Comparison of ENCODE assay signal across 1 cellular context in the genomic region with DNA sequence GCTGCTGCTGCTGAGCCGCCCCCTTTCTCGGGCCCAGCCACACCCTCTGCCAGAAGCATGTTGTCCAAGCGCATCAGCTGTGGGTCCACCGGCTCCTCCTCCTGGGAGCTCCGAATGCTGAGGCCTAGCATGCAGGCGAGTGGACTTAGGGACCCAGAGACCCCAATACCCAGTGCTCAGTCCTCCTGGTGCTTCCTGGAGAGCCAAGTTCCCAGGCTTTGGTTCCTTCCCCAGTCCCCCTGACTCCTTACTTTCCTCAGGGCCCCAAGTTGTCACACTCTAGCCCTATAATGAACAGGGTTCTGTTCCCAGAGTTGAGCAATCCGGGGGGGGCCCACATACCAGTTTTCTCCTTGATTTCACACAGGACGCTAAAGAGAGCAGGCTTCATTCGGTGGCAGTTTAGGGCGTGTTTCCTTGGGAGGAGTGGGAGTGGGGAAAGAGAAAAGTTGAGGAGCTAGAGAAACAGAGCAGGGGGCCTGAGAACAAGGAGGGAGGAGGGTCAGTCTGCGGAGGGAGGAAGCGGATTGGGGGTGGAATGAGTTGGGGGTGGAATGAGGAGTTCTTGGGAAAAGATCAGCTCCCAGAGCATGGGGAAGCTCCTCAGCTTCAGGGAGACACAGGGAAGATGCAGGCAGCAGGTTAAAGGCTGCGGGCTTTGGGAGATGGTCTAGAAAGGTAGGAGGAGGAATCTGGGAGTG.
TF ChIP-seq lines count a peak whose summit lies in the region.

No MANE protein-coding gene starts in this region.

TF ChIP-seq in K562, 482 proteins besides CTCF, POLR2A, EP300 and RAD21 (continues in another document):
- no peak for TF ChIP-seq CEBPG (CRISPR knock-in tag; IDR thresholded peaks at IDR 0.05)
- TF ChIP-seq CEBPG (tag; conservative IDR thresholded peaks at IDR 0.05 in 1 of 2, IDR thresholded peaks at IDR 0.05 in 1 of 2): peak in 1 of 2 experiments; percentile 54; a peak in 1 of 4 replicates
- TF ChIP-seq SIN3A (IDR thresholded peaks at IDR 0.05; ENCODE audit: borderline replicate concordance in 2 of 2, control insufficient read depth in 1 of 2, low read depth in 2 of 2, low read length in 2 of 2): peak in 1 of 2 experiments; percentile 77; a peak in 1 of 4 replicates
- TF ChIP-seq CXXC5 (CRISPR knock-in tag; IDR thresholded peaks at IDR 0.05): 0 out of 2 replicates have a peak, but pooled peaks have one; percentile 20
- TF ChIP-seq ZBTB5 (IDR thresholded peaks at IDR 0.05): 0 out of 2 replicates have a peak, but pooled peaks have one; percentile 22
- peak; percentile 48 to 80; a peak in 3 of 4 replicates for TF ChIP-seq MNT (conservative IDR thresholded peaks at IDR 0.05)
- TF ChIP-seq, protein P1, sequence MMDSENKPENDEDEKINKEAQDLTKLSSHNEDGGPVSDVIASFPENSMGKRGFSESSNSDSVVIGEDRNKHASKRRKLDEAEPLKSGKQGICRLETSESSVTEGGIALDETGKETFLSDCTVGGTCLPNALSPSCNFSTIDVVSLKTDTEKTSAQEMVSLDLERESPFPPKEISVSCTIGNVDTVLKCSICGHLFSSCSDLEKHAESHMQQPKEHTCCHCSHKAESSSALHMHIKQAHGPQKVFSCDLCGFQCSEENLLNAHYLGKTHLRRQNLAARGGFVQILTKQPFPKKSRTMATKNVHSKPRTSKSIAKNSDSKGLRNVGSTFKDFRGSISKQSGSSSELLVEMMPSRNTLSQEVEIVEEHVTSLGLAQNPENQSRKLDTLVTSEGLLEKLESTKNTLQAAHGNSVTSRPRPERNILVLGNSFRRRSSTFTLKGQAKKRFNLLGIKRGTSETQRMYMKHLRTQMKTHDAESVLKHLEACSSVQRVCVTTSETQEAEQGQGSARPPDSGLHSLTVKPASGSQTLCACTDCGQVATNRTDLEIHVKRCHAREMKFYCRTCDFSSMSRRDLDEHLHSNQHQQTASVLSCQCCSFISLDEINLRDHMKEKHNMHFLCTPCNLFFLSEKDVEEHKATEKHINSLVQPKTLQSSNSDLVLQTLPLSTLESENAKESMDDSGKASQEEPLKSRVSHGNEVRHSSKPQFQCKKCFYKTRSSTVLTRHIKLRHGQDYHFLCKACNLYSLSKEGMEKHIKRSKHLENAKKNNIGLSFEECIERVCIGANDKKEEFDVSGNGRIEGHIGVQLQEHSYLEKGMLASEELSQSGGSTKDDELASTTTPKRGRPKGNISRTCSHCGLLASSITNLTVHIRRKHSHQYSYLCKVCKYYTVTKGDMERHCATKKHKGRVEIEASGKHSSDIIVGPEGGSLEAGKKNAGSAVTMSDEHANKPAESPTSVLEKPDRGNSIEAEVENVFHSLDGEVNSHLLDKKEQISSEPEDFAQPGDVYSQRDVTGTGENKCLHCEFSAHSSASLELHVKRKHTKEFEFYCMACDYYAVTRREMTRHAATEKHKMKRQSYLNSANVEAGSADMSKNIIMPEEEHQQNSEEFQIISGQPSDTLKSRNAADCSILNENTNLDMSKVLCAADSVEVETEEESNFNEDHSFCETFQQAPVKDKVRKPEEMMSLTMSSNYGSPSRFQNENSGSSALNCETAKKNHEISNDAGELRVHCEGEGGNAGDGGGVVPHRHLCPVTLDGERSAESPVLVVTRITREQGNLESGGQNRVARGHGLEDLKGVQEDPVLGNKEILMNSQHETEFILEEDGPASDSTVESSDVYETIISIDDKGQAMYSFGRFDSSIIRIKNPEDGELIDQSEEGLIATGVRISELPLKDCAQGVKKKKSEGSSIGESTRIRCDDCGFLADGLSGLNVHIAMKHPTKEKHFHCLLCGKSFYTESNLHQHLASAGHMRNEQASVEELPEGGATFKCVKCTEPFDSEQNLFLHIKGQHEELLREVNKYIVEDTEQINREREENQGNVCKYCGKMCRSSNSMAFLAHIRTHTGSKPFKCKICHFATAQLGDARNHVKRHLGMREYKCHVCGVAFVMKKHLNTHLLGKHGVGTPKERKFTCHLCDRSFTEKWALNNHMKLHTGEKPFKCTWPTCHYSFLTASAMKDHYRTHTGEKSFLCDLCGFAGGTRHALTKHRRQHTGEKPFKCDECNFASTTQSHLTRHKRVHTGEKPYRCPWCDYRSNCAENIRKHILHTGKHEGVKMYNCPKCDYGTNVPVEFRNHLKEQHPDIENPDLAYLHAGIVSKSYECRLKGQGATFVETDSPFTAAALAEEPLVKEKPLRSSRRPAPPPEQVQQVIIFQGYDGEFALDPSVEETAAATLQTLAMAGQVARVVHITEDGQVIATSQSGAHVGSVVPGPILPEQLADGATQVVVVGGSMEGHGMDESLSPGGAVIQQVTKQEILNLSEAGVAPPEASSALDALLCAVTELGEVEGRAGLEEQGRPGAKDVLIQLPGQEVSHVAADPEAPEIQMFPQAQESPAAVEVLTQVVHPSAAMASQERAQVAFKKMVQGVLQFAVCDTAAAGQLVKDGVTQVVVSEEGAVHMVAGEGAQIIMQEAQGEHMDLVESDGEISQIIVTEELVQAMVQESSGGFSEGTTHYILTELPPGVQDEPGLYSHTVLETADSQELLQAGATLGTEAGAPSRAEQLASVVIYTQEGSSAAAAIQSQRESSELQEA (IDR thresholded peaks at IDR 0.05; ENCODE audit: low read depth): peak; percentile 10; the same call in 1 of the 2 replicates
- no peak for TF ChIP-seq RFX5 (IDR thresholded peaks at IDR 0.05; ENCODE audit: low read depth, low read length)
- peak; percentile 9; the same call in 1 of the 2 replicates for TF ChIP-seq SMARCA4 (IDR thresholded peaks at IDR 0.05)
- TF ChIP-seq, protein P2, sequence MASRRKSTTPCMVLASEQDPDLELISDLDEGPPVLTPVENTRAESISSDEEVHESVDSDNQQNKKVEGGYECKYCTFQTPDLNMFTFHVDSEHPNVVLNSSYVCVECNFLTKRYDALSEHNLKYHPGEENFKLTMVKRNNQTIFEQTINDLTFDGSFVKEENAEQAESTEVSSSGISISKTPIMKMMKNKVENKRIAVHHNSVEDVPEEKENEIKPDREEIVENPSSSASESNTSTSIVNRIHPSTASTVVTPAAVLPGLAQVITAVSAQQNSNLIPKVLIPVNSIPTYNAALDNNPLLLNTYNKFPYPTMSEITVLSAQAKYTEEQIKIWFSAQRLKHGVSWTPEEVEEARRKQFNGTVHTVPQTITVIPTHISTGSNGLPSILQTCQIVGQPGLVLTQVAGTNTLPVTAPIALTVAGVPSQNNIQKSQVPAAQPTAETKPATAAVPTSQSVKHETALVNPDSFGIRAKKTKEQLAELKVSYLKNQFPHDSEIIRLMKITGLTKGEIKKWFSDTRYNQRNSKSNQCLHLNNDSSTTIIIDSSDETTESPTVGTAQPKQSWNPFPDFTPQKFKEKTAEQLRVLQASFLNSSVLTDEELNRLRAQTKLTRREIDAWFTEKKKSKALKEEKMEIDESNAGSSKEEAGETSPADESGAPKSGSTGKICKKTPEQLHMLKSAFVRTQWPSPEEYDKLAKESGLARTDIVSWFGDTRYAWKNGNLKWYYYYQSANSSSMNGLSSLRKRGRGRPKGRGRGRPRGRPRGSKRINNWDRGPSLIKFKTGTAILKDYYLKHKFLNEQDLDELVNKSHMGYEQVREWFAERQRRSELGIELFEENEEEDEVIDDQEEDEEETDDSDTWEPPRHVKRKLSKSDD (conservative IDR thresholded peaks at IDR 0.05; ENCODE audit: low read length): no peak
- peak in 1 of 2 experiments; percentile 3; a peak in 1 of 4 replicates for TF ChIP-seq MAZ (CRISPR knock-in tag; conservative IDR thresholded peaks at IDR 0.05 in 1 of 2, IDR thresholded peaks at IDR 0.05 in 1 of 2)
- TF ChIP-seq SOX6 (IDR thresholded peaks at IDR 0.05): no peak
- no peak for TF ChIP-seq TAL1 (IDR thresholded peaks at IDR 0.05)
- TF ChIP-seq SMARCE1 (IDR thresholded peaks at IDR 0.05): peak; percentile 22; the same call in 1 of the 2 replicates
- peak; percentile 29; the same call in 1 of the 2 replicates for TF ChIP-seq EGR1 (conservative IDR thresholded peaks at IDR 0.05)
- no peak for TF ChIP-seq SMC3 (conservative IDR thresholded peaks at IDR 0.05; ENCODE audit: insufficient read depth, low read depth, low read length)
- TF ChIP-seq SREBF1 (IDR thresholded peaks at IDR 0.05; ENCODE audit: borderline replicate concordance, low read depth, low read length): no peak
- TF ChIP-seq CEBPB (tag; IDR thresholded peaks at IDR 0.05): peak; percentile 91
- no peak for TF ChIP-seq MEF2D (tag; conservative IDR thresholded peaks at IDR 0.05; ENCODE audit: low read depth)
- TF ChIP-seq, protein P3, sequence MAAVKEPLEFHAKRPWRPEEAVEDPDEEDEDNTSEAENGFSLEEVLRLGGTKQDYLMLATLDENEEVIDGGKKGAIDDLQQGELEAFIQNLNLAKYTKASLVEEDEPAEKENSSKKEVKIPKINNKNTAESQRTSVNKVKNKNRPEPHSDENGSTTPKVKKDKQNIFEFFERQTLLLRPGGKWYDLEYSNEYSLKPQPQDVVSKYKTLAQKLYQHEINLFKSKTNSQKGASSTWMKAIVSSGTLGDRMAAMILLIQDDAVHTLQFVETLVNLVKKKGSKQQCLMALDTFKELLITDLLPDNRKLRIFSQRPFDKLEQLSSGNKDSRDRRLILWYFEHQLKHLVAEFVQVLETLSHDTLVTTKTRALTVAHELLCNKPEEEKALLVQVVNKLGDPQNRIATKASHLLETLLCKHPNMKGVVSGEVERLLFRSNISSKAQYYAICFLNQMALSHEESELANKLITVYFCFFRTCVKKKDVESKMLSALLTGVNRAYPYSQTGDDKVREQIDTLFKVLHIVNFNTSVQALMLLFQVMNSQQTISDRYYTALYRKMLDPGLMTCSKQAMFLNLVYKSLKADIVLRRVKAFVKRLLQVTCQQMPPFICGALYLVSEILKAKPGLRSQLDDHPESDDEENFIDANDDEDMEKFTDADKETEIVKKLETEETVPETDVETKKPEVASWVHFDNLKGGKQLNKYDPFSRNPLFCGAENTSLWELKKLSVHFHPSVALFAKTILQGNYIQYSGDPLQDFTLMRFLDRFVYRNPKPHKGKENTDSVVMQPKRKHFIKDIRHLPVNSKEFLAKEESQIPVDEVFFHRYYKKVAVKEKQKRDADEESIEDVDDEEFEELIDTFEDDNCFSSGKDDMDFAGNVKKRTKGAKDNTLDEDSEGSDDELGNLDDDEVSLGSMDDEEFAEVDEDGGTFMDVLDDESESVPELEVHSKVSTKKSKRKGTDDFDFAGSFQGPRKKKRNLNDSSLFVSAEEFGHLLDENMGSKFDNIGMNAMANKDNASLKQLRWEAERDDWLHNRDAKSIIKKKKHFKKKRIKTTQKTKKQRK (IDR thresholded peaks at IDR 0.05; ENCODE audit: borderline replicate concordance, low read depth, low read length): no peak
- TF ChIP-seq POLR2B (IDR thresholded peaks at IDR 0.05; ENCODE audit: low read depth, partially characterized antibody): peak; percentile 43
- no peak for TF ChIP-seq TBL1XR1 (IDR thresholded peaks at IDR 0.05; ENCODE audit: low read length in 2 of 2)
- TF ChIP-seq SUPT5H (IDR thresholded peaks at IDR 0.05): peak; percentile 24; the same call in 1 of the 2 replicates
- TF ChIP-seq, protein P4, sequence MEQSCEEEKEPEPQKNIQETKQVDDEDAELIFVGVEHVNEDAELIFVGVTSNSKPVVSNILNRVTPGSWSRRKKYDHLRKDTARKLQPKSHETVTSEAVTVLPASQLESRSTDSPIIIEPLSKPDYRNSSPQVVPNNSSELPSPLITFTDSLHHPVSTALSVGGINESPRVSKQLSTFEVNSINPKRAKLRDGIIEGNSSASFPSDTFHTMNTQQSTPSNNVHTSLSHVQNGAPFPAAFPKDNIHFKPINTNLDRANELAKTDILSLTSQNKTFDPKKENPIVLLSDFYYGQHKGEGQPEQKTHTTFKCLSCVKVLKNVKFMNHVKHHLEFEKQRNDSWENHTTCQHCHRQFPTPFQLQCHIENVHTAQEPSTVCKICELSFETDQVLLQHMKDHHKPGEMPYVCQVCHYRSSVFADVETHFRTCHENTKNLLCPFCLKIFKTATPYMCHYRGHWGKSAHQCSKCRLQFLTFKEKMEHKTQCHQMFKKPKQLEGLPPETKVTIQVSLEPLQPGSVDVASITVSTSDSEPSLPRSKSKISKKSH (CRISPR knock-in tag; IDR thresholded peaks at IDR 0.05): no peak
- TF ChIP-seq NKRF (IDR thresholded peaks at IDR 0.05; ENCODE audit: borderline replicate concordance): peak; percentile 43; the same call in 1 of the 2 replicates
- TF ChIP-seq ZNF133 (CRISPR knock-in tag; IDR thresholded peaks at IDR 0.05): no peak
- peak; percentile 95 for TF ChIP-seq ZNF263 (CRISPR knock-in tag; IDR thresholded peaks at IDR 0.05; ENCODE audit: borderline replicate concordance)
- TF ChIP-seq ZNF143 (CRISPR knock-in tag; IDR thresholded peaks at IDR 0.05): no peak
- TF ChIP-seq PHF21A (IDR thresholded peaks at IDR 0.05; ENCODE audit: borderline replicate concordance, low read depth): peak; percentile 7; the same call in 1 of the 2 replicates
- no peak for TF ChIP-seq KLF10 (CRISPR knock-in tag; IDR thresholded peaks at IDR 0.05)
